16 cellular contexts compared by ENCODE assay signal in genomic region chr5:17069995-17070405, GRCh38.
DNase-seq lines count a peak whose midpoint lies in the region; ATAC-seq and TF ChIP-seq lines count a peak whose summit lies in the region.
"Had no signal": no experiment of that assay in that cellular context is flagged by ENCODE, and none has a peak within 500 bp of the region (broad histone marks: within the 10 kb centered on the region; RNA-seq: fewer than 3 reads in every experiment).

No MANE protein-coding gene starts in this region.

- H3K9me3 ChIP-seq in heart left ventricle = no peaks in the 10 kb centered on the region
- no peaks in the 10 kb centered on the region for H3K9me3 ChIP-seq in right atrium auricular region
- peaks cover 10% of the 10 kb centered on the region for H3K9me3 ChIP-seq in right cardiac atrium (ENCODE audit: control insufficient read depth, low read length)
- H3K9me3 ChIP-seq: vagina had no signal

- peaks cover 25% of the 10 kb centered on the region for H3K4me1 Mint-ChIP-seq in type B pancreatic cell (ENCODE audit: unreplicated experiment)

- peak in 3 of 4 donors; percentile 50 to 79 (median 56) for ATAC-seq in heart left ventricle
- peak; percentile 56 to 93 for ATAC-seq in right cardiac atrium
- no peak for ATAC-seq in GM19397 (IDR thresholded peaks at IDR 0.05; ENCODE audit: unreplicated experiment)
- no peak for ATAC-seq in activated CD4-positive, CD25-positive, alpha-beta regulatory T cell treated with anti-CD3 and anti-CD28 coated beads, Interleukin-2, amount 50 U/mL, for 24 hours

- H3K27ac ChIP-seq in heart left ventricle = peak overlapping the region in 5 of 12 donors; percentile 24 to 54 (median 26)
- no peak overlapping the region for H3K27ac ChIP-seq in right atrium auricular region
- H3K27ac ChIP-seq in right cardiac atrium (ENCODE audit: low read length) = peak overlapping the region; percentile 3
- H3K27ac ChIP-seq: dorsolateral prefrontal cortex, vagina had no signal

- TF ChIP-seq CTCF in heart left ventricle (IDR thresholded peaks at IDR 0.05) = no peak
- no peak for TF ChIP-seq CTCF in right atrium auricular region (IDR thresholded peaks at IDR 0.05)
- TF ChIP-seq CTCF in type B pancreatic cell (conservative IDR thresholded peaks at IDR 0.05) = no peak

- H3K36me3 ChIP-seq in heart left ventricle (no peaks in the 10 kb centered on the region), right atrium auricular region (no peaks in the 10 kb centered on the region)
- H3K36me3 ChIP-seq: vagina had no signal

- no peaks in the 10 kb centered on the region for H3K27me3 ChIP-seq in heart left ventricle
- no peaks in the 10 kb centered on the region for H3K27me3 ChIP-seq in right atrium auricular region
- H3K27me3 ChIP-seq in right cardiac atrium (ENCODE audit: control insufficient read depth, insufficient read depth) = no peaks in the 10 kb centered on the region
- H3K27me3 ChIP-seq: dorsolateral prefrontal cortex, vagina had no signal

- H3K27me3 Mint-ChIP-seq in type B pancreatic cell = no peaks in the 10 kb centered on the region

- WGBS in heart left ventricle, 4 donors = 30 to 44% (median 39%) methylated on average over 10 of the region's 10 CpGs
- WGBS in right cardiac atrium = 37% methylated on average over 10 of the region's 10 CpGs

- peak overlapping the region; percentile 47 for H3K27ac Mint-ChIP-seq in type B pancreatic cell

- H3K9me3 Mint-ChIP-seq in type B pancreatic cell = no peaks in the 10 kb centered on the region

- no peaks in the 10 kb centered on the region for H3K36me3 Mint-ChIP-seq in type B pancreatic cell

- no peak overlapping the region for H3K4me3 Mint-ChIP-seq in type B pancreatic cell

- intact Hi-C loops in heart left ventricle (cut with DNase I) (loop anchor here in 4 of 10 donors (10.0 kb wide), 1 partner anchor 135 kb away; the partner anchor contains the start of gene MYO10 (in 4 of the 4)), right cardiac atrium (cut with DNase I) (loop anchor here in 2 of 4 donors (10.0 kb wide), 1 partner anchor 135 kb away; the partner anchor contains the start of gene MYO10 (in 2 of the 2))

- H3K4me3 ChIP-seq in heart left ventricle (no peak overlapping the region), right atrium auricular region (no peak overlapping the region), right cardiac atrium (ENCODE audit: low read length) (no peak overlapping the region)
- H3K4me3 ChIP-seq: dorsolateral prefrontal cortex, vagina had no signal

- H3K4me1 ChIP-seq in heart left ventricle (peaks cover 0 to 17% (median 4%) of the 10 kb centered on the region in 12 donors), right atrium auricular region (no peaks in the 10 kb centered on the region), right cardiac atrium (ENCODE audit: control insufficient read depth, insufficient read depth, low read length) (no peaks in the 10 kb centered on the region)

- no peak for TF ChIP-seq POLR2A in heart left ventricle (IDR thresholded peaks at IDR 0.05)

- no peak for DNase-seq in heart left ventricle
- DNase-seq in right atrium auricular region (ENCODE audit: low spot score) = no peak
- peak; percentile 4 for DNase-seq in RPMI8226
- peak in 2 of 3 donors; percentile 14 to 51 for DNase-seq in right cardiac atrium
- DNase-seq in type B pancreatic cell (ENCODE audit: extremely low spot score, unreplicated experiment) = no peak
- DNase-seq in activated CD4-positive, alpha-beta T cell treated with anti-CD3 and anti-CD28 coated beads for 4 hours = no peak
- DNase-seq: activated CD8-positive, alpha-beta memory T cell treated with anti-CD3 and anti-CD28 coated beads, Interleukin-2, amount 50 U/mL, for 48 hours; amygdala; DMS79 treated with DMSO at 0.1 percent for 48 hours; dorsolateral prefrontal cortex; HCEC 1CT; NCI-H146; stimulated activated CD8-positive, alpha-beta memory T cell treated with anti-CD3 and anti-CD28 coated beads, Interleukin-4, amount 100 ng/mL, for 48 hours had no signal

Comparison
In these comparisons a context has a peak if more than half of its experiments do, and no peak if none do; other contexts are left out.
1. DNase-seq: peak in RPMI8226 (single experiment) and right cardiac atrium (2 of 3); none in heart left ventricle (0 of 5), right atrium auricular region (single experiment), type B pancreatic cell (single experiment) and activated CD4-positive, alpha-beta T cell treated with anti-CD3 and anti-CD28 coated beads for 4 hours (0 of 2).
2. ATAC-seq: peak in heart left ventricle (3 of 4) and right cardiac atrium (2 of 2); none in GM19397 (single experiment) and activated CD4-positive, CD25-positive, alpha-beta regulatory T cell treated with anti-CD3 and anti-CD28 coated beads, Interleukin-2, amount 50 U/mL, for 24 hours (0 of 2).